15 cellular contexts compared by ENCODE assay signal in the genomic region with DNA sequence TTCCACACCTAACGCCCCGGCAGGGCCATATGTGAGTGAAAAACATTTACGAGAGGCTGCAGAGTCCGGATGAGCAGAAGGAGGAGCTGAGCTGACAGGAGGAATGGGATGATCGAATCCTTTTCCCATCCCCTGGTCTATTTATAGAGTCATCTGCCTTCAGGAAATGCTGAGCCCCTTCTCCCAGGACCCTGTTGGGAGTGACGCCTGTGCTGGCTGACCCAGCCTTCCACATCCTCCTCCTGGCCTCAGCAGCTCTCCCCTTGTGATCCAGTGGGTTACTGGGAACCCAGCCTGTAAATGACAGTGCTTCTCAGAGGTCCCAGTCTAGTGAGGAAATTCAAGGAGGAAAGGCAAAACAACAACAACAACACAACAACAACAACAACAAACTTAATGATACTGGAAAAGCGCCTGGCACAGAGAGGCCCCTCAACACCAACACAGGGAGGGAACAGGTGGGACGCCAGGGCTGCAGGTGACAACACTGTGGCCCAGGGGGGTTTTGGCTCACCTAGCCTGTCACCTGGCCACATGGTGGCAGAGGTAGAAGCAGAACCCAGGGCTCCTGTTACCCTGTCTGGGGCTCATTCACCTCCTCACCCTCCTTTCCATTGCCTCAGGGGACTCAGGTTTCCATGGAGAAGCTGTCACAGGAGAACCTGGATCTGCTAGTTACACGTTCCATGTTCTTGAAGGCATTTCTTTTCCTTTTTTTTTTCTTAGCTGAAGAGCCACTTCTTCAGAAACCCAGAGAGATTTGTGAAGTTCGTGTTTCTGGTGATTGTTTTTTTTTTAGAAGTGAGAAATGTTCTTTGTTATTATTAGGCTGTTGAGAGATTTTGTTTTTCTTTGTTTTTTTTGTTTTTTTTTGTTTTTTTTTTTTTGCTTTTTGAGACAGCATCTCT. TPM values are rescaled to one million over a fixed set of nuclear protein-coding genes. Genes with fewer than 3 reads are reported as not detected.
DNase-seq lines count a peak whose midpoint lies in the region; ATAC-seq, FAIRE-seq and TF ChIP-seq lines count a peak whose summit lies in the region.
"Had no signal": no experiment of that assay in that cellular context is flagged by ENCODE, and none has a peak within 500 bp of the region (broad histone marks: within the 10 kb centered on the region; RNA-seq: fewer than 3 reads in every experiment).

No MANE protein-coding gene starts in this region.

- no peak for TF ChIP-seq CTCF in choroid plexus epithelial cell (conservative IDR thresholded peaks at IDR 0.05; ENCODE audit: low read depth, low read length)
- no peak for TF ChIP-seq CTCF in right lobe of liver (IDR thresholded peaks at IDR 0.05)
- TF ChIP-seq CTCF in transverse colon (IDR thresholded peaks at IDR 0.05), result no peak

- H3K27me3 ChIP-seq in right lobe of liver (no peaks in the 10 kb centered on the region), transverse colon (no peaks in the 10 kb centered on the region)
- no peaks in the 10 kb centered on the region for H3K27me3 ChIP-seq in effector memory CD4-positive, alpha-beta T cell (replicated peaks; ENCODE audit: control insufficient read depth, insufficient read depth, low read length, poor library complexity, severe bottlenecking)

- intact Hi-C loops in right lobe of liver (cut with DNase I), result no loop called here
- intact Hi-C loops in transverse colon (cut with DNase I; ENCODE audit: low total_unique reads), result no loop called here

- H3K4me1 ChIP-seq in right lobe of liver (peaks cover 0 to 24% (median 11%) of the 10 kb centered on the region in 4 donors), transverse colon (peaks cover 0 to 25% (median 6%) of the 10 kb centered on the region in 4 donors)
- H3K4me1 ChIP-seq in effector memory CD4-positive, alpha-beta T cell (ENCODE audit: control insufficient read depth, insufficient read depth, low read length, poor library complexity, severe bottlenecking), result no peaks in the 10 kb centered on the region

- WGBS in right lobe of liver (ENCODE audit: insufficient coverage, low coverage, low lambda C conversion rate, missing lambda C conversion rate), result 51% methylated on average over 8 of the region's 10 CpGs
- 64 to 80% methylated on average over 1 to 10 of the region's 10 CpGs for WGBS in transverse colon (ENCODE audit: low coverage in 1 of 2), 2 donors

- H3K27ac ChIP-seq in right lobe of liver (peak overlapping the region in 1 of 3 donors; percentile 62), transverse colon (peak overlapping the region; percentile 21 to 81 (median 58))
- H3K27ac ChIP-seq in effector memory CD4-positive, alpha-beta T cell (ENCODE audit: insufficient read depth, low read length, poor library complexity, severe bottlenecking), result no peak overlapping the region

- peak; percentile 18 for DNase-seq in NCI-H82 (lab: John Stamatoyannopoulos, UW)
- no peak for DNase-seq in NCI-H82 treated with DMSO at 0.1 percent for 48 hours (lab: John Stamatoyannopoulos, UW; ENCODE audit: unreplicated experiment)
- DNase-seq in choroid plexus epithelial cell (ENCODE audit: low read depth), result peak; percentile 79
- DNase-seq in right lobe of liver, result no peak
- DNase-seq in transverse colon, result no peak
- no peak for DNase-seq in frontal cortex (ENCODE audit: low spot score in 2 of 2)
- no peak for DNase-seq in effector memory CD4-positive, alpha-beta T cell
- DNase-seq: ACHN; DND-41; head of caudate nucleus; KG1; NCI-H524; stimulated activated CD4-positive, alpha-beta T cell treated with anti-CD3 and anti-CD28 coated beads, Interleukin-1b, Interleukin-23, amount 100 ng/mL, for 48 hours; substantia nigra had no signal

- H3K4me3 ChIP-seq in choroid plexus epithelial cell (ENCODE audit: low read depth, low read length) (no peak overlapping the region), right lobe of liver (no peak overlapping the region), transverse colon (no peak overlapping the region)
- no peak overlapping the region for H3K4me3 ChIP-seq in effector memory CD4-positive, alpha-beta T cell (ENCODE audit: insufficient read depth, low read depth, low read length, poor library complexity, severe bottlenecking)

- no peaks in the 10 kb centered on the region for H3K36me3 ChIP-seq in right lobe of liver
- H3K36me3 ChIP-seq in transverse colon, result no peaks in the 10 kb centered on the region
- no peaks in the 10 kb centered on the region for H3K36me3 ChIP-seq in effector memory CD4-positive, alpha-beta T cell (ENCODE audit: control insufficient read depth, insufficient read depth, low read length)

- in situ Hi-C loops in transverse colon (cut with MboI; ENCODE audit: low pct_ligation_motif_present in 1 of 4, low pct_unique_long_range_greater_than_20kb in 1 of 4, low sequenced_read_pairs in 3 of 4), result no loop called here

- TF ChIP-seq POLR2A in right lobe of liver (IDR thresholded peaks at IDR 0.05) (no peak), transverse colon (IDR thresholded peaks at IDR 0.05) (no peak)

- FAIRE-seq in frontal cortex (lab: Jason Lieb, UNC), result no peak

- TF ChIP-seq EP300 in transverse colon (IDR thresholded peaks at IDR 0.05; ENCODE audit: low read depth), result no peak

- H3K9me3 ChIP-seq in right lobe of liver (no peaks in the 10 kb centered on the region), transverse colon (no peaks in the 10 kb centered on the region)
- H3K9me3 ChIP-seq in effector memory CD4-positive, alpha-beta T cell (ENCODE audit: control insufficient read depth, low read length), result no peaks in the 10 kb centered on the region

- ATAC-seq in right lobe of liver, result peak in 3 of 4 donors; percentile 21 to 38 (median 23)
- ATAC-seq in HG02981 (IDR thresholded peaks at IDR 0.05; ENCODE audit: unreplicated experiment), result no peak

RNA-seq across cellular contexts. Expression of gene DENND2A, which starts 16.4 kb away (rescaled TPM):
- total RNA-seq in right lobe of liver, result 1 to 10 TPM; 1.4 to 3.6 (median 2.4) TPM
- total RNA-seq in transverse colon, result 10 to 100 TPM in 1 of 4 donors, 1 to 10 TPM in 3; 4.1 to 19.9 (median 7.1) TPM
- 25.7 TPM for total RNA-seq in frontal cortex

RNA-seq across cellular contexts. Expression of gene ADCK2, which starts 48.5 kb away (rescaled TPM):
- total RNA-seq in right lobe of liver (10 to 100 TPM in 3 of 6 experiments, 1 to 10 TPM in 3; 7.8 to 13.9 (median 10.2) TPM), transverse colon (10 to 100 TPM; 31.6 to 43.8 (median 37.4) TPM), frontal cortex (48.9 TPM)

Comparison
In these comparisons a context has a peak if more than half of its experiments do, and no peak if none do; other contexts are left out.
1. DNase-seq: peak in NCI-H82 (single experiment) and choroid plexus epithelial cell (single experiment); none in NCI-H82 treated with DMSO at 0.1 percent for 48 hours (single experiment), right lobe of liver (0 of 3), transverse colon (single experiment), frontal cortex (0 of 2) and effector memory CD4-positive, alpha-beta T cell (0 of 3).